1 cellular context compared by ENCODE assay signal in genomic region chr16:70345840-70346239, GRCh38.
TF ChIP-seq lines count a peak whose summit lies in the region.

No MANE protein-coding gene starts in this region.

TF ChIP-seq in HepG2, 621 proteins besides CTCF, POLR2A, EP300 and RAD21 (continued from another document and continues in another):
- TF ChIP-seq RBM39 (IDR thresholded peaks at IDR 0.05; ENCODE audit: low read depth, low read length, poor library complexity, severe bottlenecking): no peak
- TF ChIP-seq NONO (IDR thresholded peaks at IDR 0.05): no peak
- TF ChIP-seq NONO (CRISPR knock-in tag; conservative IDR thresholded peaks at IDR 0.05): no peak
- 0 out of 2 replicates have a peak, but pooled peaks have one; percentile 11 for TF ChIP-seq ZNF343 (CRISPR knock-in tag; IDR thresholded peaks at IDR 0.05)
- TF ChIP-seq THAP9 (CRISPR knock-in tag; IDR thresholded peaks at IDR 0.05; ENCODE audit: borderline replicate concordance): no peak
- no peak for TF ChIP-seq ZNF878 (CRISPR knock-in tag; IDR thresholded peaks at IDR 0.05)
- TF ChIP-seq PRPF4 (IDR thresholded peaks at IDR 0.05; ENCODE audit: low read depth, low read length, poor library complexity, severe bottlenecking): no peak
- no peak for TF ChIP-seq ZBTB49 (CRISPR knock-in tag; IDR thresholded peaks at IDR 0.05; ENCODE audit: borderline replicate concordance)
- TF ChIP-seq DNMT1 (CRISPR knock-in tag; IDR thresholded peaks at IDR 0.05): no peak
- no peak for TF ChIP-seq ZNF7 (CRISPR knock-in tag; IDR thresholded peaks at IDR 0.05)
- no peak for TF ChIP-seq ZNF792 (CRISPR knock-in tag; IDR thresholded peaks at IDR 0.05)
- no peak for TF ChIP-seq FIP1L1 (IDR thresholded peaks at IDR 0.05; ENCODE audit: borderline replicate concordance, insufficient read depth, low read depth, low read length)
- no peak for TF ChIP-seq ZNF20 (CRISPR knock-in tag; IDR thresholded peaks at IDR 0.05)
- no peak for TF ChIP-seq JUNB (CRISPR knock-in tag; IDR thresholded peaks at IDR 0.05; ENCODE audit: borderline replicate concordance)
- no peak for TF ChIP-seq ZNF431 (CRISPR knock-in tag; IDR thresholded peaks at IDR 0.05; ENCODE audit: borderline replicate concordance, low read depth)
- TF ChIP-seq ZNF569 (CRISPR knock-in tag; IDR thresholded peaks at IDR 0.05; ENCODE audit: borderline replicate concordance): no peak
- no peak for TF ChIP-seq DZIP1 (CRISPR knock-in tag; IDR thresholded peaks at IDR 0.05)
- peak; percentile 67; the same call in 1 of the 2 replicates for TF ChIP-seq ZBTB38 (CRISPR knock-in tag; IDR thresholded peaks at IDR 0.05)
- no peak for TF ChIP-seq HOXA3 (CRISPR knock-in tag; IDR thresholded peaks at IDR 0.05)
- no peak for TF ChIP-seq ZNF510 (CRISPR knock-in tag; IDR thresholded peaks at IDR 0.05; ENCODE audit: low read depth)
- TF ChIP-seq ZNF207 (IDR thresholded peaks at IDR 0.05; ENCODE audit: borderline replicate concordance): 0 out of 2 replicates have a peak, but pooled peaks have one; percentile 31
- no peak for TF ChIP-seq ZHX2 (IDR thresholded peaks at IDR 0.05; ENCODE audit: low read depth)
- TF ChIP-seq ZHX2 (CRISPR knock-in tag; IDR thresholded peaks at IDR 0.05; ENCODE audit: borderline replicate concordance): no peak
- TF ChIP-seq CCAR2 (optimal IDR thresholded peaks at IDR 0.05; ENCODE audit: low read depth, low read length): no peak
- no peak for TF ChIP-seq SNAI1 (CRISPR knock-in tag; IDR thresholded peaks at IDR 0.05; ENCODE audit: borderline replicate concordance)
- no peak for TF ChIP-seq NR2F6 (IDR thresholded peaks at IDR 0.05)
- peak; percentile 45; the same call in 1 of the 2 replicates for TF ChIP-seq NR2F6 (CRISPR knock-in tag; IDR thresholded peaks at IDR 0.05)
- TF ChIP-seq ZFP91 (CRISPR knock-in tag; IDR thresholded peaks at IDR 0.05; ENCODE audit: borderline replicate concordance): no peak
- TF ChIP-seq NFKB2 (CRISPR knock-in tag; IDR thresholded peaks at IDR 0.05; ENCODE audit: borderline replicate concordance): no peak
- no peak; the same call in 1 of the 2 replicates for TF ChIP-seq EED (CRISPR knock-in tag; IDR thresholded peaks at IDR 0.05)
- no peak for TF ChIP-seq PLSCR1 (CRISPR knock-in tag; IDR thresholded peaks at IDR 0.05; ENCODE audit: borderline replicate concordance)
- no peak for TF ChIP-seq ZNF292 (CRISPR knock-in tag; IDR thresholded peaks at IDR 0.05; ENCODE audit: borderline replicate concordance, low read depth)
- TF ChIP-seq FOXO4 (CRISPR knock-in tag; conservative IDR thresholded peaks at IDR 0.05): no peak
- no peak for TF ChIP-seq ZNF780A (CRISPR knock-in tag; IDR thresholded peaks at IDR 0.05)
- no peak for TF ChIP-seq SNAPC2 (CRISPR knock-in tag; IDR thresholded peaks at IDR 0.05)
- no peak for TF ChIP-seq NR0B2 (CRISPR knock-in tag; IDR thresholded peaks at IDR 0.05)
- 0 out of 2 replicates have a peak, but pooled peaks have one; percentile 32 for TF ChIP-seq ARID2 (CRISPR knock-in tag; IDR thresholded peaks at IDR 0.05; ENCODE audit: borderline replicate concordance)
- 0 out of 2 replicates have a peak, but pooled peaks have one; percentile 64 for TF ChIP-seq ZNF605 (CRISPR knock-in tag; IDR thresholded peaks at IDR 0.05)
- TF ChIP-seq HBP1 (CRISPR knock-in tag; IDR thresholded peaks at IDR 0.05; ENCODE audit: low read depth): no peak
- no peak for TF ChIP-seq SMAD3 (CRISPR knock-in tag; IDR thresholded peaks at IDR 0.05)
